ENCODE assay signal across 21 cellular contexts in the genomic region with DNA sequence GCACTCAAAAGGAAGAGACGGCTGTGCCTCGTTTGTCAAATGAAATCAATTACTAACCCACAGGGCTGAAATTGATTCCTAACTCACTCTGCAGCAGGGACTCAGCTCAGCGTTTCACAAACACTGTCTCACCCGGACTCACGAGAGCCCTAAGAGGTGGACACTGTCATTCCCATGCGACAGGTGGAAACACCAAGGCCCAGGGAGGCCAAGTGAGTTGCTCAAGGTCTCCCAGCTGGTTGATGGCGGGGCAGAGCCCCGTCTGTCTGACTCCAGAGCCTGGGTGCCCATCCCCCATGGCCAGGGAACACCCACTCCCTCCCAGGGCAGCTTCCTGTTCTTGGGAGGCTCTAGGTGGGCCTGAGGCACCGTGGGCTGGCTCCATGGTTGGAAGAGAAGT. TPM values are rescaled to one million over a fixed set of nuclear protein-coding genes. Genes with fewer than 3 reads are reported as not detected.
"Had no signal": no experiment of that assay in that cellular context is flagged by ENCODE, and none has a peak within 500 bp of the region (broad histone marks: within the 10 kb centered on the region; RNA-seq: fewer than 3 reads in every experiment).

No MANE protein-coding gene starts in this region.

- DNase-seq: activated CD4-positive, alpha-beta T cell treated with anti-CD3 and anti-CD28 coated beads for 1 hour; activated CD4-positive, alpha-beta T cell treated with anti-CD3 and anti-CD28 coated beads, Interleukin-2, amount 50 U/mL, for 1 hour; activated CD8-positive, alpha-beta T cell treated with anti-CD3 and anti-CD28 coated beads, Interleukin-2, amount 10 ng/mL, durations not matched to agents 7 days and 5 days; activated T-cell treated with anti-CD3 and anti-CD28 coated beads, Interleukin-2, amount 50 U/mL, for 1 hour; adrenal gland; brain microvascular endothelial cell; head of caudate nucleus; retina; stimulated activated CD4-positive, alpha-beta T cell treated with anti-CD3 and anti-CD28 coated beads, Interleukin-12 subunit alpha, Interleukin-12 subunit beta, amount 100 ng/mL, for 4 hours; stimulated activated CD4-positive, alpha-beta T cell treated with anti-CD3 and anti-CD28 coated beads, Interleukin-4, amount 100 ng/mL, for 4 hours; stimulated activated naive CD8-positive, alpha-beta T cell treated with anti-CD3 and anti-CD28 coated beads, Interleukin-15, Interleukin-2, amounts not matched to agents 100 U/mL and 50 U/mL, for 24 hours had no signal

- H3K4me3 ChIP-seq: adrenal gland, esophagus muscularis mucosa, lung, neural progenitor cell, upper lobe of left lung had no signal

- H3K9me3 ChIP-seq: adrenal gland, ascending aorta, esophagus muscularis mucosa, upper lobe of left lung had no signal

- H3K9ac ChIP-seq: neural progenitor cell had no signal

- H3K4me2 ChIP-seq: neural progenitor cell had no signal

- H3K36me3 ChIP-seq: adrenal gland, ascending aorta, brain microvascular endothelial cell, esophagus muscularis mucosa, neural progenitor cell, upper lobe of left lung had no signal

- H3K27me3 ChIP-seq: adrenal gland, ascending aorta had no signal

- H3K27ac ChIP-seq: brain microvascular endothelial cell, neural progenitor cell, upper lobe of left lung, VCaP had no signal

- H2AFZ ChIP-seq: neural progenitor cell had no signal

- H3K4me1 ChIP-seq: upper lobe of left lung had no signal

- FAIRE-seq: frontal cortex, keratinocyte had no signal

- ATAC-seq: activated CD8-positive, alpha-beta T cell treated with anti-CD3 and anti-CD28 coated beads, Interleukin-2, amount 10 ng/mL, durations not matched to agents 7 days and 5 days; naive thymus-derived CD8-positive, alpha-beta T cell; stimulated activated naive CD8-positive, alpha-beta T cell treated with anti-CD3 and anti-CD28 coated beads, Interleukin-15, Interleukin-2, amounts not matched to agents 100 U/mL and 50 U/mL, for 24 hours had no signal

RNA-seq across cellular contexts. Expression of a gene that starts 1.3 kb away (rescaled TPM):
- total RNA-seq: T-helper 2 cell treated with Interferon-gamma antibody and Interleukin-4, amounts not matched to agents 100 ng/mL and 5 ng/mL, for 36 hours had no signal
- polyA plus RNA-seq: keratinocyte had no signal
